8 cellular contexts compared by ENCODE assay signal in the genomic region with DNA sequence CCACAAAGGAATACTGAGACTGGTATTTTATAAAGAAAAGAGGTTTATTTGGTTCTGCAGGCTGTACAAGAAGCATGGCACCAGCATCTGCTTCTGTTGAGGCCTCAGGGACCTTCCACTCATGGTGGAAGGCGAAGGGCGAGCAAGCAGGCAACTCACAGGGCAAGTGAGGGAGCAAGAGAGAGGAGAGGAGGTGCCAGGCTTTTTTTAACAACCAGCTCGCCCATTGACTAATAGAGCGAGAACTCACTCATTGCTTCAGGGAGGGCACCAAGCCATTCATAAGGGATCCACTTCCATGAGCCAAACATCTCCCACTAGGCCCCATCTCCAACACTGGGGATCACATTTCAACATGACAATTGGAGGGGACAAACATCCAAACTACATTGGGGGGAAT. TPM values are rescaled to one million over a fixed set of nuclear protein-coding genes. Genes with fewer than 3 reads are reported as not detected.
DNase-seq lines count a peak whose midpoint lies in the region; ATAC-seq, FAIRE-seq and TF ChIP-seq lines count a peak whose summit lies in the region.

No MANE protein-coding gene starts in this region.

- peaks cover 36% of the 10 kb centered on the region for H3K36me3 Mint-ChIP-seq in activated CD4-positive, alpha-beta T cell treated with anti-CD3 and anti-CD28 coated beads, Interleukin-2, amount 10 ng/mL, durations not matched to agents 7 days and 5 days (ENCODE audit: low read depth)
- peaks cover 29% of the 10 kb centered on the region for H3K36me3 Mint-ChIP-seq in activated naive CD8-positive, alpha-beta T cell treated with anti-CD3 and anti-CD28 coated beads, Interleukin-2, amount 50 U/mL, for 24 hours (ENCODE audit: low read depth)

- peak overlapping the region; percentile 96 to 98 for H3K4me3 ChIP-seq in kidney (ENCODE audit: low read length in 2 of 2)
- peak overlapping the region; percentile 80 for H3K4me3 ChIP-seq in thoracic aorta

- peak overlapping the region; percentile 82 for H3K4me3 Mint-ChIP-seq in activated CD4-positive, alpha-beta T cell treated with anti-CD3 and anti-CD28 coated beads, Interleukin-2, amount 10 ng/mL, durations not matched to agents 7 days and 5 days
- peak overlapping the region; percentile 85 for H3K4me3 Mint-ChIP-seq in activated naive CD8-positive, alpha-beta T cell treated with anti-CD3 and anti-CD28 coated beads, Interleukin-2, amount 50 U/mL, for 24 hours

- CTCF ChIA-PET in activated CD4-positive, alpha-beta T cell treated with anti-CD3 and anti-CD28 coated beads, Interleukin-2, amount 10 ng/mL, durations not matched to agents 7 days and 5 days (lab: Charles Lee): interaction anchor here (0.5 to 1.1 kb wide), 3 partner anchors 47 to 304 kb away, joined by 3 to 4 read pairs (median 3); no protein-coding TSS in a partner anchor

- TF ChIP-seq CTCF in kidney (IDR thresholded peaks at IDR 0.05; ENCODE audit: borderline replicate concordance, extremely low read depth, insufficient read depth): no peak
- TF ChIP-seq CTCF in thoracic aorta (IDR thresholded peaks at IDR 0.05): no peak
- TF ChIP-seq CTCF in GM20000 (IDR thresholded peaks at IDR 0.05; ENCODE audit: extremely low read depth, missing control alignments): no peak

- POLR2A ChIA-PET in activated CD4-positive, alpha-beta T cell treated with anti-CD3 and anti-CD28 coated beads, Interleukin-2, amount 10 ng/mL, durations not matched to agents 7 days and 5 days (lab: Charles Lee): no interaction called here

- peak overlapping the region; percentile 98 for H3K27ac Mint-ChIP-seq in activated CD4-positive, alpha-beta T cell treated with anti-CD3 and anti-CD28 coated beads, Interleukin-2, amount 10 ng/mL, durations not matched to agents 7 days and 5 days
- peak overlapping the region; percentile 91 for H3K27ac Mint-ChIP-seq in activated naive CD8-positive, alpha-beta T cell treated with anti-CD3 and anti-CD28 coated beads, Interleukin-2, amount 50 U/mL, for 24 hours

- H3K27ac ChIP-seq in kidney (ENCODE audit: low read depth in 2 of 2, low read length in 2 of 2) (no peak overlapping the region), thoracic aorta (peak overlapping the region; percentile 99 to 100)

- intact Hi-C loops in kidney (cut with DNase I): no loop called here

- no peak for DNase-seq in activated CD4-positive, alpha-beta T cell treated with anti-CD3 and anti-CD28 coated beads, Interleukin-2, amount 10 ng/mL, durations not matched to agents 7 days and 5 days
- DNase-seq in activated CD4-positive, alpha-beta T cell treated with anti-CD3 and anti-CD28 coated beads for 48 hours: no peak
- DNase-seq in activated naive CD8-positive, alpha-beta T cell treated with anti-CD3 and anti-CD28 coated beads, Interleukin-2, amount 50 U/mL, for 24 hours: no peak
- DNase-seq in kidney: no peak
- no peak for DNase-seq in thoracic aorta (ENCODE audit: low spot score)
- no peak for DNase-seq in NCI-H1417 (lab: John Stamatoyannopoulos, UW)
- DNase-seq in GM20000 (ENCODE audit: low spot score): no peak
- no peak for DNase-seq in NCI-H2196 treated with DMSO at 0.1 percent for 48 hours (lab: John Stamatoyannopoulos, UW; ENCODE audit: unreplicated experiment)

- peaks cover 7% of the 10 kb centered on the region for H3K27me3 Mint-ChIP-seq in activated CD4-positive, alpha-beta T cell treated with anti-CD3 and anti-CD28 coated beads, Interleukin-2, amount 10 ng/mL, durations not matched to agents 7 days and 5 days
- H3K27me3 Mint-ChIP-seq in activated naive CD8-positive, alpha-beta T cell treated with anti-CD3 and anti-CD28 coated beads, Interleukin-2, amount 50 U/mL, for 24 hours: no peaks in the 10 kb centered on the region

- H3K4me1 ChIP-seq in kidney (ENCODE audit: control insufficient read depth in 1 of 2, insufficient read depth in 1 of 2, low read depth in 1 of 2, low read length in 2 of 2) (peaks cover 3 to 5% of the 10 kb centered on the region in 2 donors), thoracic aorta (ENCODE audit: control insufficient read depth in 1 of 2, low read depth in 2 of 2) (peaks cover 9 to 25% of the 10 kb centered on the region in 2 donors)

- ATAC-seq in activated naive CD8-positive, alpha-beta T cell treated with anti-CD3 and anti-CD28 coated beads, Interleukin-2, amount 50 U/mL, for 24 hours: no peak
- ATAC-seq in thoracic aorta (ENCODE audit: insufficient number of reproducible peaks, low FRiP score, low read depth): no peak

- H3K27me3 ChIP-seq in thoracic aorta (replicated peaks; ENCODE audit: insufficient read depth): no peaks in the 10 kb centered on the region

- H3K4me1 Mint-ChIP-seq in activated CD4-positive, alpha-beta T cell treated with anti-CD3 and anti-CD28 coated beads, Interleukin-2, amount 10 ng/mL, durations not matched to agents 7 days and 5 days: peaks cover 30% of the 10 kb centered on the region
- H3K4me1 Mint-ChIP-seq in activated naive CD8-positive, alpha-beta T cell treated with anti-CD3 and anti-CD28 coated beads, Interleukin-2, amount 50 U/mL, for 24 hours: peaks cover 22% of the 10 kb centered on the region

- peak overlapping the region in 1 of 2 donors; percentile 94 for H3K9ac ChIP-seq in kidney (ENCODE audit: low read length in 2 of 2)

- H3K9me3 Mint-ChIP-seq in activated CD4-positive, alpha-beta T cell treated with anti-CD3 and anti-CD28 coated beads, Interleukin-2, amount 10 ng/mL, durations not matched to agents 7 days and 5 days: no peaks in the 10 kb centered on the region
- H3K9me3 Mint-ChIP-seq in activated naive CD8-positive, alpha-beta T cell treated with anti-CD3 and anti-CD28 coated beads, Interleukin-2, amount 50 U/mL, for 24 hours: no peaks in the 10 kb centered on the region

- peaks cover 9 to 10% of the 10 kb centered on the region in 2 donors for H3K36me3 ChIP-seq in kidney (ENCODE audit: control insufficient read depth in 1 of 2, insufficient read depth in 2 of 2, low read length in 2 of 2)
- peaks cover 4% of the 10 kb centered on the region for H3K36me3 ChIP-seq in thoracic aorta

- H3K9me3 ChIP-seq in kidney (ENCODE audit: control insufficient read depth in 1 of 2, low read length in 2 of 2) (no peaks in the 10 kb centered on the region), thoracic aorta (no peaks in the 10 kb centered on the region)

- FAIRE-seq in kidney (lab: Jason Lieb, UNC): no peak

RNA-seq across cellular contexts. Expression of gene PTS, which starts 1.2 kb away (rescaled TPM):
- 10 to 100 TPM; 18.6 to 19.8 TPM for total RNA-seq in activated CD4-positive, alpha-beta T cell treated with anti-CD3 and anti-CD28 coated beads, Interleukin-2, amount 10 ng/mL, durations not matched to agents 7 days and 5 days
- total RNA-seq in kidney (40.6 TPM), thoracic aorta (10 to 100 TPM; 22.1 to 27.3 TPM)
- polyA plus RNA-seq in kidney (ENCODE audit: insufficient read depth, low read depth, low replicate concordance): 76.4 TPM

RNA-seq across cellular contexts. Expression of gene PLET1, which starts 33.2 kb away (rescaled TPM):
- total RNA-seq in activated CD4-positive, alpha-beta T cell treated with anti-CD3 and anti-CD28 coated beads, Interleukin-2, amount 10 ng/mL, durations not matched to agents 7 days and 5 days: not detected
- total RNA-seq in kidney: not detected
- polyA plus RNA-seq in kidney (ENCODE audit: insufficient read depth, low read depth, low replicate concordance): not detected
- total RNA-seq in thoracic aorta: not detected

RNA-seq across cellular contexts. Expression of gene BCO2, which starts 52.2 kb away (rescaled TPM):
- total RNA-seq in activated CD4-positive, alpha-beta T cell treated with anti-CD3 and anti-CD28 coated beads, Interleukin-2, amount 10 ng/mL, durations not matched to agents 7 days and 5 days: 1 to 10 TPM; 1.2 to 2.4 TPM
- 9.6 TPM for total RNA-seq in kidney
- 6.9 TPM for polyA plus RNA-seq in kidney (ENCODE audit: insufficient read depth, low read depth, low replicate concordance)
- total RNA-seq in thoracic aorta: 10 to 100 TPM in 1 of 2 donors, 1 to 10 TPM in 1; 7.2 to 26.6 TPM

Comparison
In these comparisons a context has a peak if more than half of its experiments do, and no peak if none do; other contexts are left out.
1. H3K27ac ChIP-seq: peak in thoracic aorta (2 of 2); none in kidney (0 of 2).